ENCODE assay signal across 23 cellular contexts in the genomic region with DNA sequence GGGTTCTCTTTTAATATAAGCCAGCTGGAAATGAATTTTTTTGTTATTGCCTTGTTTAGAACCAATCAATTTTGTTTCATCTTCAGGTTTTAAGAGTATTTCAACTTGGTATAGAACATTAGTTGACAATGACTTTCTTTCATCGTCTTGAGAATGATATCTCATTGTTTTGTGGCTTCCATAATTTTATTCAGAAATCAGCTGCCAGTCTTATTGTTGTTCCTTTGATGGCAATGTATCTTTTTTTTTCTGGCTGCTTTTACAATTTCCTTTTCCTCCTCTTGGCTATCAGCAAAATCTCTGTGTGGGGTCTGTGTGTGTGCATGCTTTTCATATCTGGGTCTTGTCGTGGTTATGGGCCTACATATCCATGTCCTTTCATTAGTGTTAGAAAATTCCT.
DNase-seq lines count a peak whose midpoint lies in the region; ATAC-seq, FAIRE-seq and TF ChIP-seq lines count a peak whose summit lies in the region.
"Had no signal": no experiment of that assay in that cellular context is flagged by ENCODE, and none has a peak within 500 bp of the region (broad histone marks: within the 10 kb centered on the region; RNA-seq: fewer than 3 reads in every experiment).

No MANE protein-coding gene starts in this region.

- in situ Hi-C loops in Caki2 (cut with HindIII; ENCODE audit: low pct_unique_long_range_greater_than_20kb, low sequenced_read_pairs), result no loop called here

- H2AFZ ChIP-seq in OCI-LY7 (ENCODE audit: low read length) (no peak overlapping the region), astrocyte (ENCODE audit: low read depth, low read length) (no peak overlapping the region)
- H2AFZ ChIP-seq: GM23338 had no signal

- H3K9me3 Mint-ChIP-seq in astrocyte (ENCODE audit: unreplicated experiment), result peaks cover 6% of the 10 kb centered on the region
- peaks cover 4 to 26% (median 7%) of the 10 kb centered on the region in 3 donors for H3K9me3 Mint-ChIP-seq in T-cell

- H3K27ac ChIP-seq in OCI-LY7 (ENCODE audit: low read depth, low read length, poor library complexity, severe bottlenecking), result no peak overlapping the region
- H3K27ac ChIP-seq in astrocyte (ENCODE audit: low read depth, low read length), result no peak overlapping the region
- H3K27ac ChIP-seq: 22Rv1, BLaER1, C4-2B had no signal

- H3K27me3 Mint-ChIP-seq in astrocyte (ENCODE audit: low read depth, unreplicated experiment), result no peaks in the 10 kb centered on the region
- H3K27me3 Mint-ChIP-seq in T-cell, result no peaks in the 10 kb centered on the region
- H3K27me3 Mint-ChIP-seq: B cell; CD4-positive, CD25-positive, alpha-beta regulatory T cell had no signal

- H3K79me2 ChIP-seq in OCI-LY7 (ENCODE audit: insufficient read depth, low read depth, low read length) (no peaks in the 10 kb centered on the region), astrocyte (ENCODE audit: insufficient read depth, low read length) (no peaks in the 10 kb centered on the region)

- no peaks in the 10 kb centered on the region for H4K20me1 ChIP-seq in OCI-LY7 (ENCODE audit: insufficient read depth, low read length)
- no peaks in the 10 kb centered on the region for H4K20me1 ChIP-seq in astrocyte (ENCODE audit: insufficient read depth, low read length)
- H4K20me1 ChIP-seq: BLaER1 had no signal

- H3K4me3 ChIP-seq in OCI-LY7 (ENCODE audit: low read depth, low read length, poor library complexity, severe bottlenecking), result no peak overlapping the region
- no peak overlapping the region for H3K4me3 ChIP-seq in astrocyte (ENCODE audit: insufficient read depth, low read depth, low read length)
- H3K4me3 ChIP-seq: BLaER1, GM23338 had no signal

- H3K27me3 ChIP-seq in astrocyte (ENCODE audit: insufficient read depth, low read length), result no peaks in the 10 kb centered on the region
- H3K27me3 ChIP-seq: BLaER1 had no signal

- H3K9me3 ChIP-seq in OCI-LY7 (ENCODE audit: low read length) (peaks cover 49% of the 10 kb centered on the region; the same call in 1 of the 2 replicates), astrocyte (ENCODE audit: insufficient read depth, low read depth, low read length) (no peaks in the 10 kb centered on the region)
- H3K9me3 ChIP-seq: Caco-2 had no signal

- no peaks in the 10 kb centered on the region for H3K9me2 ChIP-seq in OCI-LY7 (ENCODE audit: insufficient read depth, low read length)

- intact Hi-C loops in OCI-LY7 (cut with micrococcal nuclease; ENCODE audit: unreplicated experiment), result no loop called here

- H3K36me3 ChIP-seq in OCI-LY7 (ENCODE audit: insufficient read depth, low read length), result no peaks in the 10 kb centered on the region; the same call in 1 of the 2 replicates
- H3K36me3 ChIP-seq in astrocyte (ENCODE audit: insufficient read depth, low read length), result no peaks in the 10 kb centered on the region
- H3K36me3 ChIP-seq: BLaER1 had no signal

- TF ChIP-seq CTCF in OCI-LY7 (conservative IDR thresholded peaks at IDR 0.05; ENCODE audit: low read length) (no peak), astrocyte (IDR thresholded peaks at IDR 0.05; ENCODE audit: insufficient read depth, low read depth, low read length) (no peak)

- H3K4me3 Mint-ChIP-seq in astrocyte (ENCODE audit: unreplicated experiment) (no peak overlapping the region), T-cell (no peak overlapping the region)
- H3K4me3 Mint-ChIP-seq: B cell; CD4-positive, CD25-positive, alpha-beta regulatory T cell; CD8-positive, alpha-beta T cell; GM23338; H9 had no signal

- H3K4me2 ChIP-seq in OCI-LY7 (ENCODE audit: low read length), result no peak overlapping the region
- no peak overlapping the region for H3K4me2 ChIP-seq in astrocyte (ENCODE audit: low read length)
- H3K4me2 ChIP-seq: BLaER1, GM23338 had no signal

- no peak for FAIRE-seq in astrocyte (lab: Jason Lieb, UNC)
- FAIRE-seq: A204.1, D721Med, G401.6, GM19239 had no signal

- CTCF ChIA-PET in OCI-LY7 (lab: Charles Lee; ENCODE audit: unreplicated experiment) (no interaction called here), T-cell (lab: Charles Lee) (no interaction called here)

- no peak overlapping the region for H3K9ac ChIP-seq in astrocyte (ENCODE audit: low read length)
- H3K9ac ChIP-seq: BLaER1 had no signal

- H3K27ac Mint-ChIP-seq in astrocyte (ENCODE audit: unreplicated experiment) (no peak overlapping the region), T-cell (no peak overlapping the region)
- H3K27ac Mint-ChIP-seq: B cell; CD4-positive, CD25-positive, alpha-beta regulatory T cell; CD8-positive, alpha-beta T cell; GM23338; H9 had no signal

- H3K36me3 Mint-ChIP-seq in astrocyte (ENCODE audit: low read depth, unreplicated experiment) (peaks cover 2% of the 10 kb centered on the region), T-cell (no peaks in the 10 kb centered on the region)
- H3K36me3 Mint-ChIP-seq: CD4-positive, CD25-positive, alpha-beta regulatory T cell; CD8-positive, alpha-beta T cell had no signal

- no peaks in the 10 kb centered on the region for H3K4me1 ChIP-seq in OCI-LY7 (ENCODE audit: insufficient read depth, low read length, poor library complexity, severe bottlenecking)
- peaks cover 8% of the 10 kb centered on the region for H3K4me1 ChIP-seq in astrocyte (ENCODE audit: insufficient read depth, low read length)
- H3K4me1 ChIP-seq: BLaER1, Caco-2 had no signal

- no peak for ATAC-seq in T-cell (replicated peaks in 1 of 4)
- ATAC-seq in HG02870 (IDR thresholded peaks at IDR 0.05; ENCODE audit: unreplicated experiment), result no peak
- ATAC-seq: CD8-positive, alpha-beta T cell; GM23338 had no signal

- DNase-seq in DMS79 treated with DMSO at 0.1 percent for 48 hours (lab: John Stamatoyannopoulos, UW) (peak; percentile 0), DMS79 (lab: John Stamatoyannopoulos, UW) (no peak), Caki2 (ENCODE audit: low read depth) (peak; percentile 15), OCI-LY7 (ENCODE audit: low spot score) (peak; percentile 51), astrocyte (ENCODE audit: low read depth) (peak; percentile 8), T-cell (no peak), globus pallidus (ENCODE audit: low spot score) (no peak)
- DNase-seq: Caco-2; CD4-positive, CD25-positive, alpha-beta regulatory T cell; CD8-positive, alpha-beta T cell; DMS 273 treated with DMSO at 0.1 percent for 48 hours; DND-41; H9 had no signal

- POLR2A ChIA-PET in OCI-LY7 (lab: Charles Lee), result interaction anchor here (0.9 to 1.5 kb wide), 2 partner anchors 21 to 165 kb away, joined by 3 read pairs; no protein-coding TSS in a partner anchor
- POLR2A ChIA-PET in T-cell (lab: Charles Lee), result no interaction called here

- no TSS peak for BruUV-seq in OCI-LY7 (replicated peaks; lab: Mats Ljungman, UMichigan)

- H3K4me1 Mint-ChIP-seq in astrocyte (ENCODE audit: low read depth, unreplicated experiment) (peaks cover 22% of the 10 kb centered on the region), T-cell (no peaks in the 10 kb centered on the region)
- H3K4me1 Mint-ChIP-seq: B cell; CD4-positive, CD25-positive, alpha-beta regulatory T cell; GM23338 had no signal

Comparison
In these comparisons a context has a peak if more than half of its experiments do, and no peak if none do; other contexts are left out.
1. DNase-seq: peak in DMS79 treated with DMSO at 0.1 percent for 48 hours (single experiment), Caki2 (single experiment), OCI-LY7 (single experiment) and astrocyte (single experiment); none in DMS79 (single experiment), T-cell (0 of 34) and globus pallidus (single experiment).